1 cellular context compared by ENCODE assay signal in genomic region chr5:80170117-80170535, GRCh38.
TF ChIP-seq lines count a peak whose summit lies in the region.

No MANE protein-coding gene starts in this region.

TF ChIP-seq in H1, 55 proteins besides CTCF, POLR2A, EP300 and RAD21 (continued from another document):
- TF ChIP-seq SAP30 (IDR thresholded peaks at IDR 0.05; ENCODE audit: insufficient read depth, insufficient replicate concordance, low read length): no peak
- no peak for TF ChIP-seq CEBPB (IDR thresholded peaks at IDR 0.05; ENCODE audit: low read depth, low read length)
- no peak for TF ChIP-seq SIRT6 (IDR thresholded peaks at IDR 0.05; ENCODE audit: low read length)
- no peak for TF ChIP-seq CBX5 (IDR thresholded peaks at IDR 0.05; ENCODE audit: low read depth, low read length)
- TF ChIP-seq JUN (IDR thresholded peaks at IDR 0.05; ENCODE audit: low read depth, low read length): no peak
